1 cellular context compared by ENCODE assay signal in the genomic region with DNA sequence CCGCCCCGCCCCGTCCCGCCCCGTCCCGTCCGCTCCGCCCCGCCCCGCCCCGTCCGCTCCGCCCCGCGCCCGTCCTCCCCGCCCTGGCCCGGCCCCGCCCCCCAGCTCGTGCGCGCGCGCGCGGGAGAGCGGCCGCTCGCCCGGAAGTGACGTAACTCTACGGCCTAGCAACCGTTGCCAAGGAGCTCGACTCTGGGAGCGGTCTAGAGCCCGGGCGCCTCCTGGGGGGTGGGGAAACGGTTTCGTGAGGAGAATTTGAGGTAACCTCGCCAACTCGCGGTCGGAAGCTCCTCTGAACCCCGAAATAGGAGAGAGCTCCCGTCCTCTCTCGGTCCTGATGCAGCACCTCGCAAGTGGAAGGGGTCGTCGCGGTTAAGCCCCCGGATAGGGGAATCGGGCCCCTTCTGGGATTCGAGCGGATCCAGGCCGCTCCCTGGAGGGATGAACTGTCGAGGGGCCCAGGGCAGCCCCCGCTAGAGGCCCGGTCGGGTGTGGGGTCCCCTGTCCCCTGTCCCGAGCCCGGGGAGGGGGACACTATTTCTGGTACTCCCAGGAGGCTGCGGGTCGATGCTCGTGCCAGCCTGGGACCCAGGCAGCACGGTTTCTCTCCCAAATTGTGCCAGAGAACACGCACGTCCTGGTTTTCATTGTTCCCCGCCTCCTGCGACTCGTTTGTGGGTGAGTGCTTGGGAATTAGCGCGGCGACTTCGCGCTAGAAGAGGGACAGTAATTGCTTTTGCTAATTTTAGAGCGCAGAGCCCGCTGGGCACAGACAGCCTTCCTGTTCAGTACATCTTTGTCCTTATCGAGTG.
TF ChIP-seq lines count a peak whose summit lies in the region.

A gene with protein sequence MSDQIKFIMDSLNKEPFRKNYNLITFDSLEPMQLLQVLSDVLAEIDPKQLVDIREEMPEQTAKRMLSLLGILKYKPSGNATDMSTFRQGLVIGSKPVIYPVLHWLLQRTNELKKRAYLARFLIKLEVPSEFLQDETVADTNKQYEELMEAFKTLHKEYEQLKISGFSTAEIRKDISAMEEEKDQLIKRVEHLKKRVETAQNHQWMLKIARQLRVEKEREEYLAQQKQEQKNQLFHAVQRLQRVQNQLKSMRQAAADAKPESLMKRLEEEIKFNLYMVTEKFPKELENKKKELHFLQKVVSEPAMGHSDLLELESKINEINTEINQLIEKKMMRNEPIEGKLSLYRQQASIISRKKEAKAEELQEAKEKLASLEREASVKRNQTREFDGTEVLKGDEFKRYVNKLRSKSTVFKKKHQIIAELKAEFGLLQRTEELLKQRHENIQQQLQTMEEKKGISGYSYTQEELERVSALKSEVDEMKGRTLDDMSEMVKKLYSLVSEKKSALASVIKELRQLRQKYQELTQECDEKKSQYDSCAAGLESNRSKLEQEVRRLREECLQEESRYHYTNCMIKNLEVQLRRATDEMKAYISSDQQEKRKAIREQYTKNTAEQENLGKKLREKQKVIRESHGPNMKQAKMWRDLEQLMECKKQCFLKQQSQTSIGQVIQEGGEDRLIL (plus strand): TSS at position 174 of the 812 bp plus-strand sequence. CDS start 3,024 bp downstream, outside the sequence.

TF ChIP-seq in HepG2, 621 proteins besides CTCF, POLR2A, EP300 and RAD21 (continued from another document and continues in another):
- TF ChIP-seq, protein P1, sequence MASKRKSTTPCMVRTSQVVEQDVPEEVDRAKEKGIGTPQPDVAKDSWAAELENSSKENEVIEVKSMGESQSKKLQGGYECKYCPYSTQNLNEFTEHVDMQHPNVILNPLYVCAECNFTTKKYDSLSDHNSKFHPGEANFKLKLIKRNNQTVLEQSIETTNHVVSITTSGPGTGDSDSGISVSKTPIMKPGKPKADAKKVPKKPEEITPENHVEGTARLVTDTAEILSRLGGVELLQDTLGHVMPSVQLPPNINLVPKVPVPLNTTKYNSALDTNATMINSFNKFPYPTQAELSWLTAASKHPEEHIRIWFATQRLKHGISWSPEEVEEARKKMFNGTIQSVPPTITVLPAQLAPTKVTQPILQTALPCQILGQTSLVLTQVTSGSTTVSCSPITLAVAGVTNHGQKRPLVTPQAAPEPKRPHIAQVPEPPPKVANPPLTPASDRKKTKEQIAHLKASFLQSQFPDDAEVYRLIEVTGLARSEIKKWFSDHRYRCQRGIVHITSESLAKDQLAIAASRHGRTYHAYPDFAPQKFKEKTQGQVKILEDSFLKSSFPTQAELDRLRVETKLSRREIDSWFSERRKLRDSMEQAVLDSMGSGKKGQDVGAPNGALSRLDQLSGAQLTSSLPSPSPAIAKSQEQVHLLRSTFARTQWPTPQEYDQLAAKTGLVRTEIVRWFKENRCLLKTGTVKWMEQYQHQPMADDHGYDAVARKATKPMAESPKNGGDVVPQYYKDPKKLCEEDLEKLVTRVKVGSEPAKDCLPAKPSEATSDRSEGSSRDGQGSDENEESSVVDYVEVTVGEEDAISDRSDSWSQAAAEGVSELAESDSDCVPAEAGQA (IDR thresholded peaks at IDR 0.05; ENCODE audit: low read depth) = no peak
- TF ChIP-seq, protein P1 (CRISPR knock-in tag; IDR thresholded peaks at IDR 0.05; ENCODE audit: borderline replicate concordance) = no peak
- TF ChIP-seq ZNF121 (CRISPR knock-in tag; IDR thresholded peaks at IDR 0.05) = no peak
- TF ChIP-seq ZNF773 (CRISPR knock-in tag; IDR thresholded peaks at IDR 0.05; ENCODE audit: borderline replicate concordance) = no peak
- no peak for TF ChIP-seq ZNF766 (CRISPR knock-in tag; IDR thresholded peaks at IDR 0.05; ENCODE audit: borderline replicate concordance)
- no peak for TF ChIP-seq ZNF256 (CRISPR knock-in tag; conservative IDR thresholded peaks at IDR 0.05)
- TF ChIP-seq, protein P2, sequence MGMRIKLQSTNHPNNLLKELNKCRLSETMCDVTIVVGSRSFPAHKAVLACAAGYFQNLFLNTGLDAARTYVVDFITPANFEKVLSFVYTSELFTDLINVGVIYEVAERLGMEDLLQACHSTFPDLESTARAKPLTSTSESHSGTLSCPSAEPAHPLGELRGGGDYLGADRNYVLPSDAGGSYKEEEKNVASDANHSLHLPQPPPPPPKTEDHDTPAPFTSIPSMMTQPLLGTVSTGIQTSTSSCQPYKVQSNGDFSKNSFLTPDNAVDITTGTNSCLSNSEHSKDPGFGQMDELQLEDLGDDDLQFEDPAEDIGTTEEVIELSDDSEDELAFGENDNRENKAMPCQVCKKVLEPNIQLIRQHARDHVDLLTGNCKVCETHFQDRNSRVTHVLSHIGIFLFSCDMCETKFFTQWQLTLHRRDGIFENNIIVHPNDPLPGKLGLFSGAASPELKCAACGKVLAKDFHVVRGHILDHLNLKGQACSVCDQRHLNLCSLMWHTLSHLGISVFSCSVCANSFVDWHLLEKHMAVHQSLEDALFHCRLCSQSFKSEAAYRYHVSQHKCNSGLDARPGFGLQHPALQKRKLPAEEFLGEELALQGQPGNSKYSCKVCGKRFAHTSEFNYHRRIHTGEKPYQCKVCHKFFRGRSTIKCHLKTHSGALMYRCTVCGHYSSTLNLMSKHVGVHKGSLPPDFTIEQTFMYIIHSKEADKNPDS (CRISPR knock-in tag; IDR thresholded peaks at IDR 0.05) = no peak
- TF ChIP-seq MEIS1 (CRISPR knock-in tag; IDR thresholded peaks at IDR 0.05; ENCODE audit: borderline replicate concordance) = peak; percentile 79; the same call in 1 of the 2 replicates
- TF ChIP-seq HDAC1 (CRISPR knock-in tag; IDR thresholded peaks at IDR 0.05) = peak; percentile 34; the same call in 1 of the 2 replicates
- no peak for TF ChIP-seq ZNF569 (CRISPR knock-in tag; IDR thresholded peaks at IDR 0.05; ENCODE audit: borderline replicate concordance)
- TF ChIP-seq, protein P3, sequence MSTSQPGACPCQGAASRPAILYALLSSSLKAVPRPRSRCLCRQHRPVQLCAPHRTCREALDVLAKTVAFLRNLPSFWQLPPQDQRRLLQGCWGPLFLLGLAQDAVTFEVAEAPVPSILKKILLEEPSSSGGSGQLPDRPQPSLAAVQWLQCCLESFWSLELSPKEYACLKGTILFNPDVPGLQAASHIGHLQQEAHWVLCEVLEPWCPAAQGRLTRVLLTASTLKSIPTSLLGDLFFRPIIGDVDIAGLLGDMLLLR (CRISPR knock-in tag; IDR thresholded peaks at IDR 0.05) = no peak
- TF ChIP-seq GATAD2A (CRISPR knock-in tag; IDR thresholded peaks at IDR 0.05) = no peak
- TF ChIP-seq KDM6A (CRISPR knock-in tag; IDR thresholded peaks at IDR 0.05; ENCODE audit: low read depth) = no peak
- no peak for TF ChIP-seq JUND (CRISPR knock-in tag; IDR thresholded peaks at IDR 0.05)
- no peak for TF ChIP-seq ZNF572 (CRISPR knock-in tag; IDR thresholded peaks at IDR 0.05)
- TF ChIP-seq, protein P4, sequence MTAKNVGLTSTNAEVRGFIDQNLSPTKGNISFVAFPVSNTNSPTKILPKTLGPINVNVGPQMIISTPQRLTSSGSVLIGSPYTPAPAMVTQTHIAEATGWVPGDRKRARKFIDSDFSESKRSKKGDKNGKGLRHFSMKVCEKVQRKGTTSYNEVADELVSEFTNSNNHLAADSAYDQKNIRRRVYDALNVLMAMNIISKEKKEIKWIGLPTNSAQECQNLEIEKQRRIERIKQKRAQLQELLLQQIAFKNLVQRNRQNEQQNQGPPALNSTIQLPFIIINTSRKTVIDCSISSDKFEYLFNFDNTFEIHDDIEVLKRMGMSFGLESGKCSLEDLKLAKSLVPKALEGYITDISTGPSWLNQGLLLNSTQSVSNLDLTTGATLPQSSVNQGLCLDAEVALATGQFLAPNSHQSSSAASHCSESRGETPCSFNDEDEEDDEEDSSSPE (CRISPR knock-in tag; IDR thresholded peaks at IDR 0.05) = peak; percentile 40; the same call in 1 of the 2 replicates
- TF ChIP-seq, protein P5, sequence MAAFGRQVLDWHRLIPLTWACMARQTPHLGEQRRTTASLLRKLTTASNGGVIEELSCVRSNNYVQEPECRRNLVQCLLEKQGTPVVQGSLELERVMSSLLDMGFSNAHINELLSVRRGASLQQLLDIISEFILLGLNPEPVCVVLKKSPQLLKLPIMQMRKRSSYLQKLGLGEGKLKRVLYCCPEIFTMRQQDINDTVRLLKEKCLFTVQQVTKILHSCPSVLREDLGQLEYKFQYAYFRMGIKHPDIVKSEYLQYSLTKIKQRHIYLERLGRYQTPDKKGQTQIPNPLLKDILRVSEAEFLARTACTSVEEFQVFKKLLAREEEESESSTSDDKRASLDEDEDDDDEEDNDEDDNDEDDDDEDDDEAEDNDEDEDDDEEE (CRISPR knock-in tag; IDR thresholded peaks at IDR 0.05) = no peak
- peak; percentile 69 for TF ChIP-seq KDM5A (IDR thresholded peaks at IDR 0.05; ENCODE audit: borderline replicate concordance, low read length)
- no peak for TF ChIP-seq HOXA5 (CRISPR knock-in tag; IDR thresholded peaks at IDR 0.05)
- no peak for TF ChIP-seq MIER3 (CRISPR knock-in tag; IDR thresholded peaks at IDR 0.05; ENCODE audit: borderline replicate concordance)
- TF ChIP-seq, protein P6, sequence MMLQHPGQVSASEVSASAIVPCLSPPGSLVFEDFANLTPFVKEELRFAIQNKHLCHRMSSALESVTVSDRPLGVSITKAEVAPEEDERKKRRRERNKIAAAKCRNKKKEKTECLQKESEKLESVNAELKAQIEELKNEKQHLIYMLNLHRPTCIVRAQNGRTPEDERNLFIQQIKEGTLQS (CRISPR knock-in tag; IDR thresholded peaks at IDR 0.05) = no peak
- TF ChIP-seq ZNF883 (CRISPR knock-in tag; IDR thresholded peaks at IDR 0.05; ENCODE audit: not compliant biosample characterization) = no peak
- TF ChIP-seq SALL1 (CRISPR knock-in tag; IDR thresholded peaks at IDR 0.05) = peak; percentile 29; the same call in 1 of the 2 replicates
- no peak for TF ChIP-seq POLR2AphosphoS5 (IDR thresholded peaks at IDR 0.05; ENCODE audit: low read depth, low read length)
- TF ChIP-seq MTF2 (CRISPR knock-in tag; IDR thresholded peaks at IDR 0.05; ENCODE audit: borderline replicate concordance) = no peak
- no peak for TF ChIP-seq ZNF329 (CRISPR knock-in tag; IDR thresholded peaks at IDR 0.05; ENCODE audit: low read depth)
- no peak for TF ChIP-seq HHEX (CRISPR knock-in tag; IDR thresholded peaks at IDR 0.05)
- TF ChIP-seq ZSCAN31 (CRISPR knock-in tag; IDR thresholded peaks at IDR 0.05; ENCODE audit: low read depth) = no peak
- peak; percentile 39; the same call in 1 of the 2 replicates for TF ChIP-seq ZNF788 (CRISPR knock-in tag; IDR thresholded peaks at IDR 0.05; ENCODE audit: borderline replicate concordance)
- peak; percentile 91 for TF ChIP-seq RFX3 (CRISPR knock-in tag; IDR thresholded peaks at IDR 0.05)
- TF ChIP-seq CBFB (CRISPR knock-in tag; IDR thresholded peaks at IDR 0.05) = no peak
- TF ChIP-seq ZNF570 (CRISPR knock-in tag; IDR thresholded peaks at IDR 0.05; ENCODE audit: borderline replicate concordance) = no peak
- no peak for TF ChIP-seq ZNF232 (CRISPR knock-in tag; IDR thresholded peaks at IDR 0.05; ENCODE audit: borderline replicate concordance)
- no peak for TF ChIP-seq ZNF10 (CRISPR knock-in tag; IDR thresholded peaks at IDR 0.05; ENCODE audit: borderline replicate concordance, low read depth)
